In the genomic region with DNA sequence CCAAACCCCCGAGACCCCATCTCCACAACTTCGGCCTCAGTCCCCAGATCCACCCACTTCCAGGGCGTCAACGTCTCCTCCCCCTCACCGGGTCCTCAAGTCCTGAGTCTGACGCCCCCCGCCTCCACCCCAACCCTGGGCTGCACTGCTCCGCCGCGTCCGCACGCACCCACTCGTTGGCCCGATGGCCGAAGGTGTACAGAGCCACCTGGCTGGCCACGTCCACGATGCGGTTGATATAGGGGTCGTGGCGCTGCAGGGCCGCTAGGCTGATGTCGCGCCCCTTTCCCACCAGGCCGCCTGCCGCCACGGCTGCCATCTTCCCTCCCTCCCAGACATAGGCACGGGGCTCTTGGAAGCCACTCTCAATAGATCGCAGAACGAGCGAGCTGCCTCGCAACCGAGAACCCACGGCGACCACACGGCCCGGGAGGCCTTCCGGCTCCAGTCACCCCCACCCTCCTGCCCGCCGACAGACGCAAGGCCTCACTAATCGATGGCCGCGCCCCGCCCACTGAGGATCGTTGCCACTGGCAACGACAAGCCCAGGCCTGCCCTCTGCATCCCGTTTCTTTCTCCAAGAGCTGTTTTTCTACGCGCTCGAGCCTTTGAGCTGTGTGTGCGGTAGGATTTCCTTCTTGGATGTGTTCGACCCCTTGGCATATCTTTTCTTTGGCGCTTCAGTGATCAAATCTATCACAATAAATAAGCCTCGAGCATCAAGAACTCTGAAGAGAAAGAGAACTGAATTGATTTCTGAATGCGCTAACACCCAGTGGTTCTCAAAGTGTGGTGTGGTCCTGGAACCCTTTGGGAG, we compare ENCODE assay signal across 1 cellular context.
TF ChIP-seq lines count a peak whose summit lies in the region.

A gene (minus strand): TSS at position 345 of the 817 bp plus-strand sequence. CDS start 26 bp downstream, at position 319.

TF ChIP-seq in K562, 482 proteins besides CTCF, POLR2A, EP300 and RAD21 (continued from another document and continues in another):
- TF ChIP-seq, protein P1, sequence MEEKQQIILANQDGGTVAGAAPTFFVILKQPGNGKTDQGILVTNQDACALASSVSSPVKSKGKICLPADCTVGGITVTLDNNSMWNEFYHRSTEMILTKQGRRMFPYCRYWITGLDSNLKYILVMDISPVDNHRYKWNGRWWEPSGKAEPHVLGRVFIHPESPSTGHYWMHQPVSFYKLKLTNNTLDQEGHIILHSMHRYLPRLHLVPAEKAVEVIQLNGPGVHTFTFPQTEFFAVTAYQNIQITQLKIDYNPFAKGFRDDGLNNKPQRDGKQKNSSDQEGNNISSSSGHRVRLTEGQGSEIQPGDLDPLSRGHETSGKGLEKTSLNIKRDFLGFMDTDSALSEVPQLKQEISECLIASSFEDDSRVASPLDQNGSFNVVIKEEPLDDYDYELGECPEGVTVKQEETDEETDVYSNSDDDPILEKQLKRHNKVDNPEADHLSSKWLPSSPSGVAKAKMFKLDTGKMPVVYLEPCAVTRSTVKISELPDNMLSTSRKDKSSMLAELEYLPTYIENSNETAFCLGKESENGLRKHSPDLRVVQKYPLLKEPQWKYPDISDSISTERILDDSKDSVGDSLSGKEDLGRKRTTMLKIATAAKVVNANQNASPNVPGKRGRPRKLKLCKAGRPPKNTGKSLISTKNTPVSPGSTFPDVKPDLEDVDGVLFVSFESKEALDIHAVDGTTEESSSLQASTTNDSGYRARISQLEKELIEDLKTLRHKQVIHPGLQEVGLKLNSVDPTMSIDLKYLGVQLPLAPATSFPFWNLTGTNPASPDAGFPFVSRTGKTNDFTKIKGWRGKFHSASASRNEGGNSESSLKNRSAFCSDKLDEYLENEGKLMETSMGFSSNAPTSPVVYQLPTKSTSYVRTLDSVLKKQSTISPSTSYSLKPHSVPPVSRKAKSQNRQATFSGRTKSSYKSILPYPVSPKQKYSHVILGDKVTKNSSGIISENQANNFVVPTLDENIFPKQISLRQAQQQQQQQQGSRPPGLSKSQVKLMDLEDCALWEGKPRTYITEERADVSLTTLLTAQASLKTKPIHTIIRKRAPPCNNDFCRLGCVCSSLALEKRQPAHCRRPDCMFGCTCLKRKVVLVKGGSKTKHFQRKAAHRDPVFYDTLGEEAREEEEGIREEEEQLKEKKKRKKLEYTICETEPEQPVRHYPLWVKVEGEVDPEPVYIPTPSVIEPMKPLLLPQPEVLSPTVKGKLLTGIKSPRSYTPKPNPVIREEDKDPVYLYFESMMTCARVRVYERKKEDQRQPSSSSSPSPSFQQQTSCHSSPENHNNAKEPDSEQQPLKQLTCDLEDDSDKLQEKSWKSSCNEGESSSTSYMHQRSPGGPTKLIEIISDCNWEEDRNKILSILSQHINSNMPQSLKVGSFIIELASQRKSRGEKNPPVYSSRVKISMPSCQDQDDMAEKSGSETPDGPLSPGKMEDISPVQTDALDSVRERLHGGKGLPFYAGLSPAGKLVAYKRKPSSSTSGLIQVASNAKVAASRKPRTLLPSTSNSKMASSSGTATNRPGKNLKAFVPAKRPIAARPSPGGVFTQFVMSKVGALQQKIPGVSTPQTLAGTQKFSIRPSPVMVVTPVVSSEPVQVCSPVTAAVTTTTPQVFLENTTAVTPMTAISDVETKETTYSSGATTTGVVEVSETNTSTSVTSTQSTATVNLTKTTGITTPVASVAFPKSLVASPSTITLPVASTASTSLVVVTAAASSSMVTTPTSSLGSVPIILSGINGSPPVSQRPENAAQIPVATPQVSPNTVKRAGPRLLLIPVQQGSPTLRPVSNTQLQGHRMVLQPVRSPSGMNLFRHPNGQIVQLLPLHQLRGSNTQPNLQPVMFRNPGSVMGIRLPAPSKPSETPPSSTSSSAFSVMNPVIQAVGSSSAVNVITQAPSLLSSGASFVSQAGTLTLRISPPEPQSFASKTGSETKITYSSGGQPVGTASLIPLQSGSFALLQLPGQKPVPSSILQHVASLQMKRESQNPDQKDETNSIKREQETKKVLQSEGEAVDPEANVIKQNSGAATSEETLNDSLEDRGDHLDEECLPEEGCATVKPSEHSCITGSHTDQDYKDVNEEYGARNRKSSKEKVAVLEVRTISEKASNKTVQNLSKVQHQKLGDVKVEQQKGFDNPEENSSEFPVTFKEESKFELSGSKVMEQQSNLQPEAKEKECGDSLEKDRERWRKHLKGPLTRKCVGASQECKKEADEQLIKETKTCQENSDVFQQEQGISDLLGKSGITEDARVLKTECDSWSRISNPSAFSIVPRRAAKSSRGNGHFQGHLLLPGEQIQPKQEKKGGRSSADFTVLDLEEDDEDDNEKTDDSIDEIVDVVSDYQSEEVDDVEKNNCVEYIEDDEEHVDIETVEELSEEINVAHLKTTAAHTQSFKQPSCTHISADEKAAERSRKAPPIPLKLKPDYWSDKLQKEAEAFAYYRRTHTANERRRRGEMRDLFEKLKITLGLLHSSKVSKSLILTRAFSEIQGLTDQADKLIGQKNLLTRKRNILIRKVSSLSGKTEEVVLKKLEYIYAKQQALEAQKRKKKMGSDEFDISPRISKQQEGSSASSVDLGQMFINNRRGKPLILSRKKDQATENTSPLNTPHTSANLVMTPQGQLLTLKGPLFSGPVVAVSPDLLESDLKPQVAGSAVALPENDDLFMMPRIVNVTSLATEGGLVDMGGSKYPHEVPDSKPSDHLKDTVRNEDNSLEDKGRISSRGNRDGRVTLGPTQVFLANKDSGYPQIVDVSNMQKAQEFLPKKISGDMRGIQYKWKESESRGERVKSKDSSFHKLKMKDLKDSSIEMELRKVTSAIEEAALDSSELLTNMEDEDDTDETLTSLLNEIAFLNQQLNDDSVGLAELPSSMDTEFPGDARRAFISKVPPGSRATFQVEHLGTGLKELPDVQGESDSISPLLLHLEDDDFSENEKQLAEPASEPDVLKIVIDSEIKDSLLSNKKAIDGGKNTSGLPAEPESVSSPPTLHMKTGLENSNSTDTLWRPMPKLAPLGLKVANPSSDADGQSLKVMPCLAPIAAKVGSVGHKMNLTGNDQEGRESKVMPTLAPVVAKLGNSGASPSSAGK (IDR thresholded peaks at IDR 0.05) = peak; percentile 66
- TF ChIP-seq PCBP1 (IDR thresholded peaks at IDR 0.05; ENCODE audit: low read depth, low read length, poor library complexity, severe bottlenecking) (peak; percentile 35), JUND (IDR thresholded peaks at IDR 0.05; ENCODE audit: borderline replicate concordance, low read depth, low read length) (peak; percentile 39; the same call in 1 of the 2 replicates), JUND (tag; IDR thresholded peaks at IDR 0.05; ENCODE audit: borderline replicate concordance, low read depth, low read length) (no peak; the same call in 2 of the 3 replicates), RBM39 (optimal IDR thresholded peaks at IDR 0.05; ENCODE audit: low read depth, low read length) (no peak), OTX1 (CRISPR knock-in tag; IDR thresholded peaks at IDR 0.05) (no peak), DIDO1 (tag; IDR thresholded peaks at IDR 0.05; ENCODE audit: low read depth) (no peak), NCOA1 (IDR thresholded peaks at IDR 0.05; ENCODE audit: low read depth) (no peak), SIN3A (IDR thresholded peaks at IDR 0.05; ENCODE audit: borderline replicate concordance in 2 of 2, control insufficient read depth in 1 of 2, low read depth in 2 of 2, low read length in 2 of 2) (no peak), ASH1L (IDR thresholded peaks at IDR 0.05; ENCODE audit: borderline replicate concordance, low read depth, partially characterized antibody) (no peak), ZNF76 (CRISPR knock-in tag; IDR thresholded peaks at IDR 0.05; ENCODE audit: borderline replicate concordance) (no peak), CHD4 (IDR thresholded peaks at IDR 0.05; ENCODE audit: insufficient read depth, insufficient replicate concordance, low read depth, low read length, poor library complexity, severe bottlenecking) (no peak), HNRNPL (IDR thresholded peaks at IDR 0.05; ENCODE audit: low read depth, low read length) (no peak), BHLHE40 (IDR thresholded peaks at IDR 0.05; ENCODE audit: low read length) (peak; percentile 60), NEUROD1 (IDR thresholded peaks at IDR 0.05; ENCODE audit: borderline replicate concordance, low read depth, low read length, partially characterized antibody) (peak; percentile 87), RFX1 (IDR thresholded peaks at IDR 0.05) (peak; percentile 96), NR2C2 (CRISPR knock-in tag; IDR thresholded peaks at IDR 0.05) (no peak), NR2C2 (tag; IDR thresholded peaks at IDR 0.05) (no peak), ESRRB (CRISPR knock-in tag; IDR thresholded peaks at IDR 0.05; ENCODE audit: borderline replicate concordance) (no peak), MTF1 (CRISPR knock-in tag; IDR thresholded peaks at IDR 0.05; ENCODE audit: borderline replicate concordance) (no peak)
- TF ChIP-seq, protein P2, sequence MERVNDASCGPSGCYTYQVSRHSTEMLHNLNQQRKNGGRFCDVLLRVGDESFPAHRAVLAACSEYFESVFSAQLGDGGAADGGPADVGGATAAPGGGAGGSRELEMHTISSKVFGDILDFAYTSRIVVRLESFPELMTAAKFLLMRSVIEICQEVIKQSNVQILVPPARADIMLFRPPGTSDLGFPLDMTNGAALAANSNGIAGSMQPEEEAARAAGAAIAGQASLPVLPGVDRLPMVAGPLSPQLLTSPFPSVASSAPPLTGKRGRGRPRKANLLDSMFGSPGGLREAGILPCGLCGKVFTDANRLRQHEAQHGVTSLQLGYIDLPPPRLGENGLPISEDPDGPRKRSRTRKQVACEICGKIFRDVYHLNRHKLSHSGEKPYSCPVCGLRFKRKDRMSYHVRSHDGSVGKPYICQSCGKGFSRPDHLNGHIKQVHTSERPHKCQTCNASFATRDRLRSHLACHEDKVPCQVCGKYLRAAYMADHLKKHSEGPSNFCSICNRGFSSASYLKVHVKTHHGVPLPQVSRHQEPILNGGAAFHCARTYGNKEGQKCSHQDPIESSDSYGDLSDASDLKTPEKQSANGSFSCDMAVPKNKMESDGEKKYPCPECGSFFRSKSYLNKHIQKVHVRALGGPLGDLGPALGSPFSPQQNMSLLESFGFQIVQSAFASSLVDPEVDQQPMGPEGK (CRISPR knock-in tag; IDR thresholded peaks at IDR 0.05; ENCODE audit: borderline replicate concordance) = no peak
- TF ChIP-seq, protein P3, sequence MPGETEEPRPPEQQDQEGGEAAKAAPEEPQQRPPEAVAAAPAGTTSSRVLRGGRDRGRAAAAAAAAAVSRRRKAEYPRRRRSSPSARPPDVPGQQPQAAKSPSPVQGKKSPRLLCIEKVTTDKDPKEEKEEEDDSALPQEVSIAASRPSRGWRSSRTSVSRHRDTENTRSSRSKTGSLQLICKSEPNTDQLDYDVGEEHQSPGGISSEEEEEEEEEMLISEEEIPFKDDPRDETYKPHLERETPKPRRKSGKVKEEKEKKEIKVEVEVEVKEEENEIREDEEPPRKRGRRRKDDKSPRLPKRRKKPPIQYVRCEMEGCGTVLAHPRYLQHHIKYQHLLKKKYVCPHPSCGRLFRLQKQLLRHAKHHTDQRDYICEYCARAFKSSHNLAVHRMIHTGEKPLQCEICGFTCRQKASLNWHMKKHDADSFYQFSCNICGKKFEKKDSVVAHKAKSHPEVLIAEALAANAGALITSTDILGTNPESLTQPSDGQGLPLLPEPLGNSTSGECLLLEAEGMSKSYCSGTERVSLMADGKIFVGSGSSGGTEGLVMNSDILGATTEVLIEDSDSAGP (CRISPR knock-in tag; IDR thresholded peaks at IDR 0.05) = no peak
- TF ChIP-seq, protein P4, sequence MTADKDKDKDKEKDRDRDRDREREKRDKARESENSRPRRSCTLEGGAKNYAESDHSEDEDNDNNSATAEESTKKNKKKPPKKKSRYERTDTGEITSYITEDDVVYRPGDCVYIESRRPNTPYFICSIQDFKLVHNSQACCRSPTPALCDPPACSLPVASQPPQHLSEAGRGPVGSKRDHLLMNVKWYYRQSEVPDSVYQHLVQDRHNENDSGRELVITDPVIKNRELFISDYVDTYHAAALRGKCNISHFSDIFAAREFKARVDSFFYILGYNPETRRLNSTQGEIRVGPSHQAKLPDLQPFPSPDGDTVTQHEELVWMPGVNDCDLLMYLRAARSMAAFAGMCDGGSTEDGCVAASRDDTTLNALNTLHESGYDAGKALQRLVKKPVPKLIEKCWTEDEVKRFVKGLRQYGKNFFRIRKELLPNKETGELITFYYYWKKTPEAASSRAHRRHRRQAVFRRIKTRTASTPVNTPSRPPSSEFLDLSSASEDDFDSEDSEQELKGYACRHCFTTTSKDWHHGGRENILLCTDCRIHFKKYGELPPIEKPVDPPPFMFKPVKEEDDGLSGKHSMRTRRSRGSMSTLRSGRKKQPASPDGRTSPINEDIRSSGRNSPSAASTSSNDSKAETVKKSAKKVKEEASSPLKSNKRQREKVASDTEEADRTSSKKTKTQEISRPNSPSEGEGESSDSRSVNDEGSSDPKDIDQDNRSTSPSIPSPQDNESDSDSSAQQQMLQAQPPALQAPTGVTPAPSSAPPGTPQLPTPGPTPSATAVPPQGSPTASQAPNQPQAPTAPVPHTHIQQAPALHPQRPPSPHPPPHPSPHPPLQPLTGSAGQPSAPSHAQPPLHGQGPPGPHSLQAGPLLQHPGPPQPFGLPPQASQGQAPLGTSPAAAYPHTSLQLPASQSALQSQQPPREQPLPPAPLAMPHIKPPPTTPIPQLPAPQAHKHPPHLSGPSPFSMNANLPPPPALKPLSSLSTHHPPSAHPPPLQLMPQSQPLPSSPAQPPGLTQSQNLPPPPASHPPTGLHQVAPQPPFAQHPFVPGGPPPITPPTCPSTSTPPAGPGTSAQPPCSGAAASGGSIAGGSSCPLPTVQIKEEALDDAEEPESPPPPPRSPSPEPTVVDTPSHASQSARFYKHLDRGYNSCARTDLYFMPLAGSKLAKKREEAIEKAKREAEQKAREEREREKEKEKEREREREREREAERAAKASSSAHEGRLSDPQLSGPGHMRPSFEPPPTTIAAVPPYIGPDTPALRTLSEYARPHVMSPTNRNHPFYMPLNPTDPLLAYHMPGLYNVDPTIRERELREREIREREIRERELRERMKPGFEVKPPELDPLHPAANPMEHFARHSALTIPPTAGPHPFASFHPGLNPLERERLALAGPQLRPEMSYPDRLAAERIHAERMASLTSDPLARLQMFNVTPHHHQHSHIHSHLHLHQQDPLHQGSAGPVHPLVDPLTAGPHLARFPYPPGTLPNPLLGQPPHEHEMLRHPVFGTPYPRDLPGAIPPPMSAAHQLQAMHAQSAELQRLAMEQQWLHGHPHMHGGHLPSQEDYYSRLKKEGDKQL (CRISPR knock-in tag; IDR thresholded peaks at IDR 0.05; ENCODE audit: borderline replicate concordance) = no peak
- TF ChIP-seq, protein P5, sequence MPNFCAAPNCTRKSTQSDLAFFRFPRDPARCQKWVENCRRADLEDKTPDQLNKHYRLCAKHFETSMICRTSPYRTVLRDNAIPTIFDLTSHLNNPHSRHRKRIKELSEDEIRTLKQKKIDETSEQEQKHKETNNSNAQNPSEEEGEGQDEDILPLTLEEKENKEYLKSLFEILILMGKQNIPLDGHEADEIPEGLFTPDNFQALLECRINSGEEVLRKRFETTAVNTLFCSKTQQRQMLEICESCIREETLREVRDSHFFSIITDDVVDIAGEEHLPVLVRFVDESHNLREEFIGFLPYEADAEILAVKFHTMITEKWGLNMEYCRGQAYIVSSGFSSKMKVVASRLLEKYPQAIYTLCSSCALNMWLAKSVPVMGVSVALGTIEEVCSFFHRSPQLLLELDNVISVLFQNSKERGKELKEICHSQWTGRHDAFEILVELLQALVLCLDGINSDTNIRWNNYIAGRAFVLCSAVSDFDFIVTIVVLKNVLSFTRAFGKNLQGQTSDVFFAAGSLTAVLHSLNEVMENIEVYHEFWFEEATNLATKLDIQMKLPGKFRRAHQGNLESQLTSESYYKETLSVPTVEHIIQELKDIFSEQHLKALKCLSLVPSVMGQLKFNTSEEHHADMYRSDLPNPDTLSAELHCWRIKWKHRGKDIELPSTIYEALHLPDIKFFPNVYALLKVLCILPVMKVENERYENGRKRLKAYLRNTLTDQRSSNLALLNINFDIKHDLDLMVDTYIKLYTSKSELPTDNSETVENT (CRISPR knock-in tag; IDR thresholded peaks at IDR 0.05) = 0 out of 2 replicates have a peak, but pooled peaks have one; percentile 34
